28 cellular contexts compared by ENCODE assay signal in genomic region chr5:165903835-165904234, GRCh38.
"Had no signal": no experiment of that assay in that cellular context is flagged by ENCODE, and none has a peak within 500 bp of the region (broad histone marks: within the 10 kb centered on the region; RNA-seq: fewer than 3 reads in every experiment).

No MANE protein-coding gene starts in this region.

- ATAC-seq: effector memory CD8-positive, alpha-beta T cell; esophagus mucosa; foreskin keratinocyte; gastrocnemius medialis; gastroesophageal sphincter; heart left ventricle; heart right ventricle had no signal

- DNase-seq: colonic mucosa; cortex of kidney; dermis blood vessel endothelial cell; dorsolateral prefrontal cortex; effector CD4-positive, alpha-beta T cell; effector CD8-positive, alpha-beta T cell; effector memory CD4-positive, alpha-beta T cell; effector memory CD8-positive, alpha-beta T cell; endodermal cell; erythroblast; esophagus squamous epithelium; foreskin fibroblast; foreskin keratinocyte; foreskin melanocyte; gastrocnemius medialis; glutamatergic neuron; head of caudate nucleus; heart left ventricle; heart right ventricle had no signal

- H3K4me2 ChIP-seq: hepatocyte had no signal

- H3K27ac ChIP-seq: colonic mucosa, coronary artery, dorsolateral prefrontal cortex, epithelial cell of prostate, esophagus muscularis mucosa, esophagus squamous epithelium, foreskin keratinocyte, gastrocnemius medialis, gastroesophageal sphincter, heart left ventricle, heart right ventricle, hepatocyte had no signal

- H3K79me2 ChIP-seq: hepatocyte had no signal

- H3K4me3 ChIP-seq: colonic mucosa, coronary artery, dorsolateral prefrontal cortex, esophagus muscularis mucosa, esophagus squamous epithelium, gastrocnemius medialis, gastroesophageal sphincter, heart left ventricle, heart right ventricle, hepatocyte had no signal

- H3K4me1 ChIP-seq: colonic mucosa, esophagus muscularis mucosa, esophagus squamous epithelium, foreskin keratinocyte, gastrocnemius medialis, gastroesophageal sphincter, heart left ventricle, heart right ventricle had no signal

- FAIRE-seq: endometrium, endothelial cell of umbilical vein, frontal cortex had no signal

- H3K27me3 ChIP-seq: colonic mucosa, dorsolateral prefrontal cortex, esophagus muscularis mucosa, esophagus squamous epithelium, foreskin keratinocyte, gastrocnemius medialis, gastroesophageal sphincter, heart left ventricle, heart right ventricle, hepatocyte had no signal

- H3K9me3 ChIP-seq: colonic mucosa, esophagus muscularis mucosa, esophagus squamous epithelium, gastrocnemius medialis, gastroesophageal sphincter had no signal

- H2AFZ ChIP-seq: hepatocyte had no signal

- H3K36me3 ChIP-seq: colonic mucosa, esophagus muscularis mucosa, esophagus squamous epithelium, gastrocnemius medialis, gastroesophageal sphincter, heart left ventricle, heart right ventricle had no signal
